ENCODE assay signal across 13 cellular contexts in genomic region chr4:76982638-76983579, GRCh38. TPM values are rescaled to one million over a fixed set of nuclear protein-coding genes. Genes with fewer than 3 reads are reported as not detected.
A peak's percentile ranks its signal among the peaks of the same experiment; 100 is the strongest.
DNase-seq lines count a peak whose midpoint lies in the region; ATAC-seq and TF ChIP-seq lines count a peak whose summit lies in the region.
"Had no signal": no experiment of that assay in that cellular context is flagged by ENCODE, and none has a peak within 500 bp of the region (broad histone marks: within the 10 kb centered on the region; RNA-seq: fewer than 3 reads in every experiment).

No MANE protein-coding gene starts in this region.

- peaks cover 59 to 62% of the 10 kb centered on the region in 2 experiments for H3K4me1 Mint-ChIP-seq in H9
- H3K4me1 Mint-ChIP-seq in activated naive CD8-positive, alpha-beta T cell treated with anti-CD3 and anti-CD28 coated beads for 36 hours: peaks cover 63% of the 10 kb centered on the region

- 0 out of 2 replicates have a peak, but pooled peaks cover 4% of the 10 kb centered on the region for H3K9me3 ChIP-seq in BLaER1
- no peaks in the 10 kb centered on the region for H3K9me3 ChIP-seq in H9 (ENCODE audit: control insufficient read depth, low read depth, low read length)
- H3K9me3 ChIP-seq in liver (ENCODE audit: control insufficient read depth in 4 of 4, low read length in 3 of 4): no peaks in the 10 kb centered on the region
- no peaks in the 10 kb centered on the region for H3K9me3 ChIP-seq in Karpas-422 (ENCODE audit: low read length)
- H3K9me3 ChIP-seq: heart left ventricle, psoas muscle had no signal

- H3K4me3 Mint-ChIP-seq in H9: no peak overlapping the region
- no peak overlapping the region for H3K4me3 Mint-ChIP-seq in activated naive CD8-positive, alpha-beta T cell treated with anti-CD3 and anti-CD28 coated beads for 36 hours

- H3T11ph ChIP-seq in H9 (ENCODE audit: low read length): no peak overlapping the region

- H3K9me3 Mint-ChIP-seq in H9: no peaks in the 10 kb centered on the region
- H3K9me3 Mint-ChIP-seq in activated naive CD8-positive, alpha-beta T cell treated with anti-CD3 and anti-CD28 coated beads for 36 hours: no peaks in the 10 kb centered on the region

- 0 out of 3 replicates have a peak, but pooled peaks have one; percentile 18 for TF ChIP-seq CTCF in H9 (conservative IDR thresholded peaks at IDR 0.05)
- peak; percentile 12 for TF ChIP-seq CTCF in liver (IDR thresholded peaks at IDR 0.05; ENCODE audit: low read depth, low read length, missing input control)

- H3K27ac Mint-ChIP-seq in H9: no peak overlapping the region; a peak in 1 of 7 replicates
- H3K27ac Mint-ChIP-seq in activated naive CD8-positive, alpha-beta T cell treated with anti-CD3 and anti-CD28 coated beads for 36 hours: peak overlapping the region; percentile 22

- H3K14ac ChIP-seq in H9 (ENCODE audit: insufficient read depth, low read length): no peak overlapping the region

- no peak overlapping the region for H4K8ac ChIP-seq in H9 (replicated peaks; ENCODE audit: insufficient read length, low read depth, low read length)

- no peaks in the 10 kb centered on the region for H3K36me3 Mint-ChIP-seq in H9 (ENCODE audit: insufficient read depth in 1 of 3, low read depth in 3 of 3)
- H3K36me3 Mint-ChIP-seq in activated naive CD8-positive, alpha-beta T cell treated with anti-CD3 and anti-CD28 coated beads for 36 hours: peaks cover 31% of the 10 kb centered on the region

- TF ChIP-seq RAD21 in liver (IDR thresholded peaks at IDR 0.05): no peak

- no peak overlapping the region for H4K91ac ChIP-seq in H9 (ENCODE audit: insufficient read length, low read depth, low read length)

- no peak for TF ChIP-seq POLR2A in GM18505 (IDR thresholded peaks at IDR 0.05; ENCODE audit: borderline replicate concordance, extremely low read depth, insufficient read depth, insufficient read length)

- H3K23me2 ChIP-seq in H9 (ENCODE audit: insufficient read length, low read depth, low read length, poor library complexity, severe bottlenecking): no peaks in the 10 kb centered on the region

- no peaks in the 10 kb centered on the region for H3K27me3 ChIP-seq in BLaER1
- no peaks in the 10 kb centered on the region for H3K27me3 ChIP-seq in H9 (ENCODE audit: insufficient read depth, low read length)
- no peaks in the 10 kb centered on the region for H3K27me3 ChIP-seq in liver (ENCODE audit: control insufficient read depth in 4 of 4, insufficient read depth in 4 of 4, low read length in 3 of 4)
- H3K27me3 ChIP-seq in Karpas-422 (ENCODE audit: low read length): no peaks in the 10 kb centered on the region
- H3K27me3 ChIP-seq: heart left ventricle had no signal

- H2AFZ ChIP-seq in H9 (ENCODE audit: low read length): no peak overlapping the region
- no peak overlapping the region for H2AFZ ChIP-seq in Karpas-422 (ENCODE audit: low read length)

- H2AK5ac ChIP-seq in H9 (ENCODE audit: insufficient read length, low read length): no peak overlapping the region

- H3K56ac ChIP-seq in H9 (ENCODE audit: insufficient read length, low read depth, low read length): no peak overlapping the region

- H2BK15ac ChIP-seq in H9 (ENCODE audit: low read depth, low read length): no peak overlapping the region

- H3K4me1 ChIP-seq in BLaER1 (peaks cover 37% of the 10 kb centered on the region), H9 (ENCODE audit: insufficient read depth, low read length) (peaks cover 16% of the 10 kb centered on the region), liver (ENCODE audit: control insufficient read depth in 4 of 4, insufficient read depth in 4 of 4, low read length in 3 of 4) (peaks cover 2 to 24% (median 17%) of the 10 kb centered on the region in 4 donors), Karpas-422 (ENCODE audit: low read length) (no peaks in the 10 kb centered on the region)

- no peak overlapping the region for H3K23ac ChIP-seq in H9 (ENCODE audit: insufficient read length, low read depth, low read length)

- H2BK12ac ChIP-seq in H9 (ENCODE audit: insufficient read length, low read depth, low read length): no peak overlapping the region

- H3K27me3 Mint-ChIP-seq in H9 (ENCODE audit: low read depth): no peaks in the 10 kb centered on the region
- no peaks in the 10 kb centered on the region for H3K27me3 Mint-ChIP-seq in activated naive CD8-positive, alpha-beta T cell treated with anti-CD3 and anti-CD28 coated beads for 36 hours

- no peak overlapping the region for H3K9ac ChIP-seq in BLaER1
- H3K9ac ChIP-seq in H9 (ENCODE audit: extremely low read depth, insufficient read length, low read length): no peak overlapping the region
- no peak overlapping the region for H3K9ac ChIP-seq in liver (ENCODE audit: low read depth in 1 of 2, low read length in 2 of 2)
- H3K9ac ChIP-seq in Karpas-422 (ENCODE audit: low read length): no peak overlapping the region

- no peak for ATAC-seq in GM18505 (IDR thresholded peaks at IDR 0.05; ENCODE audit: unreplicated experiment)
- ATAC-seq in HG03439 (IDR thresholded peaks at IDR 0.05; ENCODE audit: unreplicated experiment): no peak
- ATAC-seq: heart left ventricle, psoas muscle had no signal

- peaks cover 2% of the 10 kb centered on the region; the same call in 1 of the 2 replicates for H3K79me2 ChIP-seq in H9 (ENCODE audit: insufficient read depth, low read length)
- peaks cover 45% of the 10 kb centered on the region; the same call in 1 of the 2 replicates for H3K79me2 ChIP-seq in Karpas-422 (ENCODE audit: low read length)

- H3K4me2 ChIP-seq in BLaER1 (peak overlapping the region; percentile 46), H9 (ENCODE audit: insufficient read depth, insufficient read length, low read length) (no peak overlapping the region), Karpas-422 (ENCODE audit: low read depth, low read length, poor library complexity, severe bottlenecking) (no peak overlapping the region)

- no peak overlapping the region for H2BK5ac ChIP-seq in H9 (ENCODE audit: insufficient read length, low read length)

- peaks cover 41% of the 10 kb centered on the region for H4K20me1 ChIP-seq in BLaER1
- H4K20me1 ChIP-seq in H9 (ENCODE audit: control insufficient read depth, insufficient read depth, insufficient read length): no peaks in the 10 kb centered on the region
- H4K20me1 ChIP-seq in Karpas-422 (ENCODE audit: insufficient read depth, low read depth, low read length): no peaks in the 10 kb centered on the region

- H2BK20ac ChIP-seq in H9 (ENCODE audit: low read depth, low read length, poor library complexity, severe bottlenecking): no peak overlapping the region

- H2BK120ac ChIP-seq in H9 (ENCODE audit: low read depth, low read length, poor library complexity, severe bottlenecking): no peak overlapping the region

- H4K5ac ChIP-seq in H9 (ENCODE audit: insufficient read length, low read depth, low read length): no peak overlapping the region

- H3K27ac ChIP-seq in BLaER1 (no peak overlapping the region), H9 (ENCODE audit: insufficient read length, low read depth, low read length) (no peak overlapping the region), liver (ENCODE audit: low read depth in 1 of 2, low read length in 2 of 2) (no peak overlapping the region), Karpas-422 (ENCODE audit: low read length) (no peak overlapping the region)

- no peak for DNase-seq in H9
- DNase-seq in activated naive CD8-positive, alpha-beta T cell treated with anti-CD3 and anti-CD28 coated beads for 36 hours: no peak
- no peak for DNase-seq in dedifferentiated amniotic fluid mesenchymal stem cell (ENCODE audit: extremely low spot score)
- DNase-seq in Karpas-422: no peak
- DNase-seq: activated T-cell treated with anti-CD3 and anti-CD28 coated beads, Interleukin-2, amount 50 U/mL, for 1 hour; heart left ventricle; KG1; psoas muscle; stimulated activated naive CD4-positive, alpha-beta T cell had no signal

- H3K9me2 ChIP-seq in Karpas-422 (replicated peaks; ENCODE audit: insufficient read depth, low read length): no peaks in the 10 kb centered on the region

- no peak overlapping the region for H3K4ac ChIP-seq in H9 (ENCODE audit: low read depth, low read length)

- WGBS in H9 (ENCODE audit: extremely low coverage, insufficient read length, low lambda C conversion rate): no CpG with 5 or more reads among the region's 7 CpGs
- WGBS in liver: 80% methylated on average over 7 of the region's 7 CpGs

- no peak overlapping the region for H3K18ac ChIP-seq in H9 (ENCODE audit: insufficient read length, low read depth, low read length)

- no peak overlapping the region for H3K4me3 ChIP-seq in BLaER1
- H3K4me3 ChIP-seq in liver (ENCODE audit: low read depth in 1 of 3, low read length in 3 of 3): no peak overlapping the region
- H3K4me3 ChIP-seq in Karpas-422 (ENCODE audit: low read length): no peak overlapping the region
- H3K4me3 ChIP-seq: heart left ventricle, psoas muscle had no signal

- H3K36me3 ChIP-seq in BLaER1 (peaks cover 47% of the 10 kb centered on the region), liver (ENCODE audit: control insufficient read depth in 4 of 4, insufficient read depth in 3 of 4, low read depth in 1 of 4, low read length in 3 of 4) (no peaks in the 10 kb centered on the region), Karpas-422 (ENCODE audit: insufficient read depth, low read length) (no peaks in the 10 kb centered on the region)
- H3K36me3 ChIP-seq: heart left ventricle had no signal

- peaks cover 7% of the 10 kb centered on the region for H3K79me1 ChIP-seq in H9 (ENCODE audit: insufficient read depth, low read depth, low read length, poor library complexity, severe bottlenecking)

TF ChIP-seq in liver, 16 proteins besides CTCF, POLR2A, EP300 and RAD21 (continues in another document):
- TF ChIP-seq ATF3 (IDR thresholded peaks at IDR 0.05) (no peak), FOXA2 (IDR thresholded peaks at IDR 0.05) (no peak), HNF4A (conservative IDR thresholded peaks at IDR 0.05) (no peak)

RNA-seq across cellular contexts. Expression of gene SEPTIN11, which starts 33.4 kb away (rescaled TPM):
- total RNA-seq in H9 (2021) (72.6 and 77.3 TPM in 2 replicates), liver (10 to 100 TPM; 28.5 to 37.4 TPM)
- 10 to 100 TPM; 66.4 to 74.1 TPM for total RNA-seq in activated naive CD8-positive, alpha-beta T cell treated with anti-CD3 and anti-CD28 coated beads for 36 hours
- polyA plus RNA-seq in liver: 10 to 100 TPM; 17.2 to 21.6 TPM
- 21.2 and 45.1 TPM in 2 replicates for total RNA-seq in Karpas-422 (2014; rRNA removed; shearing (Covaris generic); ENCODE audit: low replicate concordance)
